2 cellular contexts compared by ENCODE assay signal in the genomic region with DNA sequence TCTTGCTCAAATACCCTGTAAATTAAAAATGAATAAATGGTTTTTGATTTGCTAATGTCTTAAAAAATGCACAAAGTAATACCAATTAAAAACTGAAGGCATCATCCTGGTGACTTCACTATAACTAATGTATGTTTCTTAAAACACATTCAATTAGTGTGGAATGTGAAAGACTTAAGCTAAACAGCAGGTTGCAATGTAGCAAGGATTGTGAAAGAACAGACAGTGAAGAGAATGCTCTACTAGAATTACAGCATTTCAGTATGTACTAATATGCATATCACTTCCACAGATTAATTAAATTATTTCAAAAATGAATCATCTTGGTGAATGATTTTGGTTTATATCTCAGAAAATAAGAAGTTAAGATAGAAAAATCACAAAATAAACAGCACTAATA.
TF ChIP-seq lines count a peak whose summit lies in the region.

No MANE protein-coding gene starts in this region.

TF ChIP-seq in IMR-90, 13 proteins besides CTCF, POLR2A, EP300 and RAD21:
- TF ChIP-seq CEBPB (IDR thresholded peaks at IDR 0.05; ENCODE audit: low read depth, low read length) (0 out of 2 replicates have a peak, but pooled peaks have one; percentile 16), RFX5 (IDR thresholded peaks at IDR 0.05; ENCODE audit: low read depth, low read length) (no peak)

TF ChIP-seq in H1, 55 proteins besides CTCF, POLR2A, EP300 and RAD21:
- peak; percentile 60; the same call in 1 of the 2 replicates for TF ChIP-seq CEBPB (IDR thresholded peaks at IDR 0.05; ENCODE audit: low read depth, low read length)
- TF ChIP-seq MAFK (IDR thresholded peaks at IDR 0.05; ENCODE audit: low read depth, low read length): no peak
